Comparison of ENCODE assay signal across 12 cellular contexts in the genomic region with DNA sequence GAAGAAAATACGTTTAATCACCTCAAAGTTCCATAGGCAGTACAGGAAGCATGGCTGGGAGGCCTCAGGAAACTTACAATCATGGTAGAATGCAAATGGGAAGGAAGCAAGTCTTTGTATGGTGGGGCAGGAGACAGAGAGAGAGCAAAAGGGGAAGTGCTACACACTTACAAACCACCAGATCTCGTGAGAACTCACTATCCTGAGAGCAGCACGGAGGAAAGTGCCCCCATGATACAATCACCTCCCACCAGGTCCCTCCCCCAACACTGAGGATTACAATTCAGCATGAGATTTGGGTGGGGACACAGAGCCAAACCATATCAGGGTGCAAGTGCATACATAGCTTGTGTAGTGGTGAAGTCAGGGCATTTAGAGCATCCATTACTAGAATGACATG.
DNase-seq lines count a peak whose midpoint lies in the region; ATAC-seq and TF ChIP-seq lines count a peak whose summit lies in the region.
"Had no signal": no experiment of that assay in that cellular context is flagged by ENCODE, and none has a peak within 500 bp of the region (broad histone marks: within the 10 kb centered on the region; RNA-seq: fewer than 3 reads in every experiment).

No MANE protein-coding gene starts in this region.

- no peak overlapping the region for H3K4me3 Mint-ChIP-seq in activated T-cell treated with anti-CD3 and anti-CD28 coated beads, Interleukin-2, amount 50 U/mL, for 24 hours
- H3K4me3 Mint-ChIP-seq: activated B cell treated with CpG ODN at 0.5 μM for 24 hours, naive B cell had no signal

- peak overlapping the region; percentile 81 for H2AFZ ChIP-seq in osteoblast (ENCODE audit: low read length)

- no peaks in the 10 kb centered on the region for H3K9me3 Mint-ChIP-seq in activated T-cell treated with anti-CD3 and anti-CD28 coated beads, Interleukin-2, amount 50 U/mL, for 24 hours

- H3K4me1 ChIP-seq in heart left ventricle = peaks cover 3 to 44% (median 23%) of the 10 kb centered on the region in 12 donors
- peaks cover 22% of the 10 kb centered on the region for H3K4me1 ChIP-seq in osteoblast (ENCODE audit: insufficient read depth, low read length)
- peaks cover 6 to 7% of the 10 kb centered on the region in 2 donors for H3K4me1 ChIP-seq in uterus
- H3K4me1 ChIP-seq: A549 had no signal

- DNase-seq in heart left ventricle = no peak
- DNase-seq in Right ventricle myocardium superior = no peak
- no peak for DNase-seq in caudate nucleus (lab: John Stamatoyannopoulos, UW)
- DNase-seq in osteoblast (ENCODE audit: insufficient read length, low spot score, missing footprints) = no peak
- DNase-seq in uterus = no peak
- no peak for DNase-seq in epidermal melanocyte (ENCODE audit: insufficient read length, low spot score)
- no peak for DNase-seq in activated T-cell treated with anti-CD3 and anti-CD28 coated beads, Interleukin-2, amount 50 U/mL, for 24 hours
- DNase-seq in stimulated activated CD4-positive, alpha-beta T cell treated with anti-CD3 and anti-CD28 coated beads, Interleukin-4, amount 100 ng/mL, for 4 hours = no peak
- DNase-seq: activated B cell treated with CpG ODN at 0.5 μM for 24 hours, naive B cell, NCI-H2029 treated with DMSO at 0.1 percent for 48 hours had no signal

- no peaks in the 10 kb centered on the region for H4K20me1 ChIP-seq in osteoblast (ENCODE audit: insufficient read depth, low read length)

- TF ChIP-seq POLR2A in heart left ventricle (IDR thresholded peaks at IDR 0.05) (no peak), uterus (IDR thresholded peaks at IDR 0.05) (no peak)

- intact Hi-C loops in heart left ventricle (cut with DNase I) (loop anchor here in 4 of 10 donors (2.0 to 10.0 kb wide), 6 partner anchors 40 to 294 kb away; partner anchors contain the start of genes ANKRD10 (in 2 of the 4) and ING1 (in 1 of the 4)), Right ventricle myocardium superior (cut with DNase I) (no loop called here), uterus (cut with DNase I; ENCODE audit: low total_unique reads) (no loop called here)

- peaks cover 1% of the 10 kb centered on the region for H3K4me1 Mint-ChIP-seq in activated T-cell treated with anti-CD3 and anti-CD28 coated beads, Interleukin-2, amount 50 U/mL, for 24 hours (ENCODE audit: low read depth)

- peaks cover 25% of the 10 kb centered on the region for H3K27me3 Mint-ChIP-seq in activated T-cell treated with anti-CD3 and anti-CD28 coated beads, Interleukin-2, amount 50 U/mL, for 24 hours

- ATAC-seq in heart left ventricle = no peak
- no peak for ATAC-seq in Right ventricle myocardium superior (ENCODE audit: poor library complexity)
- ATAC-seq: A549 had no signal

- 52 to 75% (median 57%) methylated on average over 3 of the region's 3 CpGs for WGBS in heart left ventricle, 4 donors

- H3K79me2 ChIP-seq in osteoblast (ENCODE audit: insufficient read depth, low read length) = no peaks in the 10 kb centered on the region

- no peaks in the 10 kb centered on the region for H3K36me3 ChIP-seq in heart left ventricle
- H3K36me3 ChIP-seq in osteoblast (ENCODE audit: insufficient read depth, low read length) = no peaks in the 10 kb centered on the region
- no peaks in the 10 kb centered on the region for H3K36me3 ChIP-seq in uterus

- peak overlapping the region in 1 of 12 donors; percentile 15 for H3K4me3 ChIP-seq in heart left ventricle
- no peak overlapping the region for H3K4me3 ChIP-seq in osteoblast (ENCODE audit: insufficient read depth, low read length)
- no peak overlapping the region for H3K4me3 ChIP-seq in uterus
- H3K4me3 ChIP-seq: A549 had no signal

- H3K36me3 Mint-ChIP-seq in activated T-cell treated with anti-CD3 and anti-CD28 coated beads, Interleukin-2, amount 50 U/mL, for 24 hours (ENCODE audit: low read depth) = no peaks in the 10 kb centered on the region
- H3K36me3 Mint-ChIP-seq: naive B cell had no signal

- H3K27ac ChIP-seq in heart left ventricle (peak overlapping the region; percentile 70 to 93 (median 88)), caudate nucleus (ENCODE audit: low read depth, low read length) (peak overlapping the region; percentile 89), osteoblast (ENCODE audit: low read depth, low read length) (peak overlapping the region; percentile 78), uterus (peak overlapping the region; percentile 84 to 96)
- H3K27ac ChIP-seq: A549 had no signal

- no peaks in the 10 kb centered on the region for H3K9me3 ChIP-seq in heart left ventricle
- no peaks in the 10 kb centered on the region for H3K9me3 ChIP-seq in osteoblast (ENCODE audit: low read depth, low read length)
- H3K9me3 ChIP-seq in uterus = no peaks in the 10 kb centered on the region
- H3K9me3 ChIP-seq: A549 had no signal

- no peak overlapping the region for H3K27ac Mint-ChIP-seq in activated T-cell treated with anti-CD3 and anti-CD28 coated beads, Interleukin-2, amount 50 U/mL, for 24 hours
- H3K27ac Mint-ChIP-seq: activated B cell treated with CpG ODN at 0.5 μM for 24 hours had no signal

- TF ChIP-seq CTCF in heart left ventricle (IDR thresholded peaks at IDR 0.05) = no peak
- TF ChIP-seq CTCF in osteoblast (IDR thresholded peaks at IDR 0.05; ENCODE audit: extremely low read depth, low read depth, low read length) = no peak
- no peak for TF ChIP-seq CTCF in uterus (IDR thresholded peaks at IDR 0.05)

- no peaks in the 10 kb centered on the region for H3K27me3 ChIP-seq in heart left ventricle
- H3K27me3 ChIP-seq in osteoblast (ENCODE audit: insufficient read depth, low read length) = no peaks in the 10 kb centered on the region
- no peaks in the 10 kb centered on the region for H3K27me3 ChIP-seq in uterus

- H3K4me2 ChIP-seq in osteoblast (ENCODE audit: insufficient read depth, low read length) = peak overlapping the region; percentile 74
- H3K4me2 ChIP-seq: A549 had no signal
